1 cellular context compared by ENCODE assay signal in the genomic region with DNA sequence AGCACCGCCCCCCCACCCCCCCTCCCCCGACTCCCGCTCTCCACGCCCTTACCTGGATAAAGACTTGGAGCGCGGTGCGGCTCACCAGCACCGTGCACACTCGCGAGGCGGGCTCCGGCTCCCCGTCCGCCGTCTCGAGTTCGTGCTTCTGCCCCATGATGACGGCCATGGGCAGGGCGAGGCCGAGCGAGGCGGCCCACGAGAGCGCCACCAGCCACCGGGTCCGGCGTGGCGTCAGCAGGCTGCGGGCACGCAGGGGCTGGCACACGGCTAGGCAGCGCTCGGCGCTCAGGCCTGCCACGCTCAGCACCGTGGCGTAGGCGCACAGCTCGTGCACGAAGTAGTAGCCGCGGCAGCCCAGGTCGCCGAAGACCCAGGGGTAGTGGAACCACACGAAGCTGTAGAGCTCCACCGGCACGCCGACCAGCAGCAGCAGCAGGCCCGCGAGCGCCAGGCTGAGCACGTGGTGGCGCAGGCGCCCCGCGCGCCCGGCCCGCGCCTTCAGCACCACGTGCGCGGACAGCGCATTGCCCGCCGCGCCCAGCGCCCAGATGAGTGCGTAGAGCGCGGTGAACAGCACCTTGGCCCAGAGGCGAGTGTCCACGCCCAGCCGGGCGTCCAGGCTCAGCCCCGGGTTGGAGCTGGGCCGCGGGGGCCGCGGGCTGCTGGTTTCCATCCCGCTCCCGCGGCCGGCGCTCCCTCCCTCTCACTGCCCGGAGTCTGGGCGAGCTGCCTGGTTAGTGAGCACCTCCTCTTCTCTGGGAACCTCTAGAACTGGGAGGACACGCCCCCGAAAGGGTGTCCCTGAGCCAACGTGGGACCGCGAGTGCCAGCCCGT.
TF ChIP-seq lines count a peak whose summit lies in the region.

A gene with protein sequence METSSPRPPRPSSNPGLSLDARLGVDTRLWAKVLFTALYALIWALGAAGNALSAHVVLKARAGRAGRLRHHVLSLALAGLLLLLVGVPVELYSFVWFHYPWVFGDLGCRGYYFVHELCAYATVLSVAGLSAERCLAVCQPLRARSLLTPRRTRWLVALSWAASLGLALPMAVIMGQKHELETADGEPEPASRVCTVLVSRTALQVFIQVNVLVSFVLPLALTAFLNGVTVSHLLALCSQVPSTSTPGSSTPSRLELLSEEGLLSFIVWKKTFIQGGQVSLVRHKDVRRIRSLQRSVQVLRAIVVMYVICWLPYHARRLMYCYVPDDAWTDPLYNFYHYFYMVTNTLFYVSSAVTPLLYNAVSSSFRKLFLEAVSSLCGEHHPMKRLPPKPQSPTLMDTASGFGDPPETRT (minus strand): TSS at position 742 of the 838 bp plus-strand sequence. CDS start 66 bp downstream, at position 676.

TF ChIP-seq in HepG2, 621 proteins besides CTCF, POLR2A, EP300 and RAD21 (continued from another document and continues in another):
- TF ChIP-seq, protein P1, sequence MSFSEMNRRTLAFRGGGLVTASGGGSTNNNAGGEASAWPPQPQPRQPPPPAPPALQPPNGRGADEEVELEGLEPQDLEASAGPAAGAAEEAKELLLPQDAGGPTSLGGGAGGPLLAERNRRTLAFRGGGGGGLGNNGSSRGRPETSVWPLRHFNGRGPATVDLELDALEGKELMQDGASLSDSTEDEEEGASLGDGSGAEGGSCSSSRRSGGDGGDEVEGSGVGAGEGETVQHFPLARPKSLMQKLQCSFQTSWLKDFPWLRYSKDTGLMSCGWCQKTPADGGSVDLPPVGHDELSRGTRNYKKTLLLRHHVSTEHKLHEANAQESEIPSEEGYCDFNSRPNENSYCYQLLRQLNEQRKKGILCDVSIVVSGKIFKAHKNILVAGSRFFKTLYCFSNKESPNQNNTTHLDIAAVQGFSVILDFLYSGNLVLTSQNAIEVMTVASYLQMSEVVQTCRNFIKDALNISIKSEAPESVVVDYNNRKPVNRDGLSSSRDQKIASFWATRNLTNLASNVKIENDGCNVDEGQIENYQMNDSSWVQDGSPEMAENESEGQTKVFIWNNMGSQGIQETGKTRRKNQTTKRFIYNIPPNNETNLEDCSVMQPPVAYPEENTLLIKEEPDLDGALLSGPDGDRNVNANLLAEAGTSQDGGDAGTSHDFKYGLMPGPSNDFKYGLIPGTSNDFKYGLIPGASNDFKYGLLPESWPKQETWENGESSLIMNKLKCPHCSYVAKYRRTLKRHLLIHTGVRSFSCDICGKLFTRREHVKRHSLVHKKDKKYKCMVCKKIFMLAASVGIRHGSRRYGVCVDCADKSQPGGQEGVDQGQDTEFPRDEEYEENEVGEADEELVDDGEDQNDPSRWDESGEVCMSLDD (CRISPR knock-in tag; IDR thresholded peaks at IDR 0.05; ENCODE audit: borderline replicate concordance), result peak; percentile 90
- TF ChIP-seq NR1H2 (CRISPR knock-in tag; IDR thresholded peaks at IDR 0.05; ENCODE audit: borderline replicate concordance, low read depth), result peak; percentile 99
- TF ChIP-seq, protein P2, sequence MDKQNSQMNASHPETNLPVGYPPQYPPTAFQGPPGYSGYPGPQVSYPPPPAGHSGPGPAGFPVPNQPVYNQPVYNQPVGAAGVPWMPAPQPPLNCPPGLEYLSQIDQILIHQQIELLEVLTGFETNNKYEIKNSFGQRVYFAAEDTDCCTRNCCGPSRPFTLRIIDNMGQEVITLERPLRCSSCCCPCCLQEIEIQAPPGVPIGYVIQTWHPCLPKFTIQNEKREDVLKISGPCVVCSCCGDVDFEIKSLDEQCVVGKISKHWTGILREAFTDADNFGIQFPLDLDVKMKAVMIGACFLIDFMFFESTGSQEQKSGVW (CRISPR knock-in tag; IDR thresholded peaks at IDR 0.05; ENCODE audit: borderline replicate concordance), result peak; percentile 92; the same call in 1 of the 2 replicates
- TF ChIP-seq HOXA5 (CRISPR knock-in tag; IDR thresholded peaks at IDR 0.05), result peak; percentile 98
- TF ChIP-seq, protein P3, sequence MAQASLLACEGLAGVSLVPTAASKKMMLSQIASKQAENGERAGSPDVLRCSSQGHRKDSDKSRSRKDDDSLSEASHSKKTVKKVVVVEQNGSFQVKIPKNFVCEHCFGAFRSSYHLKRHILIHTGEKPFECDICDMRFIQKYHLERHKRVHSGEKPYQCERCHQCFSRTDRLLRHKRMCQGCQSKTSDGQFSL (CRISPR knock-in tag; IDR thresholded peaks at IDR 0.05), result peak; percentile 86; the same call in 1 of the 2 replicates
- TF ChIP-seq KLF16 (CRISPR knock-in tag; IDR thresholded peaks at IDR 0.05), result peak; percentile 65 to 99; a peak in 3 of 4 replicates
- peak; percentile 86 for TF ChIP-seq THAP11 (CRISPR knock-in tag; IDR thresholded peaks at IDR 0.05)
- TF ChIP-seq SMYD3 (CRISPR knock-in tag; IDR thresholded peaks at IDR 0.05), result peak; percentile 99
- no peak for TF ChIP-seq RORA (CRISPR knock-in tag; IDR thresholded peaks at IDR 0.05)
- TF ChIP-seq BORCS8-MEF2B (CRISPR knock-in tag; IDR thresholded peaks at IDR 0.05), result peak; percentile 100
- peak; percentile 99 for TF ChIP-seq ZNF446 (CRISPR knock-in tag; IDR thresholded peaks at IDR 0.05)
- TF ChIP-seq, protein P4, sequence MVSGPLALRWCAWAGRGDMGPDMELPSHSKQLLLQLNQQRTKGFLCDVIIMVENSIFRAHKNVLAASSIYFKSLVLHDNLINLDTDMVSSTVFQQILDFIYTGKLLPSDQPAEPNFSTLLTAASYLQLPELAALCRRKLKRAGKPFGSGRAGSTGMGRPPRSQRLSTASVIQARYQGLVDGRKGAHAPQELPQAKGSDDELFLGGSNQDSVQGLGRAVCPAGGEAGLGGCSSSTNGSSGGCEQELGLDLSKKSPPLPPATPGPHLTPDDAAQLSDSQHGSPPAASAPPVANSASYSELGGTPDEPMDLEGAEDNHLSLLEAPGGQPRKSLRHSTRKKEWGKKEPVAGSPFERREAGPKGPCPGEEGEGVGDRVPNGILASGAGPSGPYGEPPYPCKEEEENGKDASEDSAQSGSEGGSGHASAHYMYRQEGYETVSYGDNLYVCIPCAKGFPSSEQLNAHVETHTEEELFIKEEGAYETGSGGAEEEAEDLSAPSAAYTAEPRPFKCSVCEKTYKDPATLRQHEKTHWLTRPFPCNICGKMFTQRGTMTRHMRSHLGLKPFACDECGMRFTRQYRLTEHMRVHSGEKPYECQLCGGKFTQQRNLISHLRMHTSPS (CRISPR knock-in tag; IDR thresholded peaks at IDR 0.05; ENCODE audit: low read depth), result peak; percentile 87; the same call in 1 of the 2 replicates
- TF ChIP-seq ZNF567 (CRISPR knock-in tag; IDR thresholded peaks at IDR 0.05; ENCODE audit: borderline replicate concordance), result peak; percentile 90
- TF ChIP-seq TSC22D2 (CRISPR knock-in tag; IDR thresholded peaks at IDR 0.05; ENCODE audit: borderline replicate concordance), result peak; percentile 100
- TF ChIP-seq CREB1 (IDR thresholded peaks at IDR 0.05), result no peak
- no peak for TF ChIP-seq CREB1 (CRISPR knock-in tag; IDR thresholded peaks at IDR 0.05)
- peak; percentile 99 for TF ChIP-seq KLF12 (CRISPR knock-in tag; IDR thresholded peaks at IDR 0.05; ENCODE audit: borderline replicate concordance)
- TF ChIP-seq, protein P5, sequence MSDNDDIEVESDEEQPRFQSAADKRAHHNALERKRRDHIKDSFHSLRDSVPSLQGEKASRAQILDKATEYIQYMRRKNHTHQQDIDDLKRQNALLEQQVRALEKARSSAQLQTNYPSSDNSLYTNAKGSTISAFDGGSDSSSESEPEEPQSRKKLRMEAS (IDR thresholded peaks at IDR 0.05), result peak; percentile 100
- TF ChIP-seq, protein P6, sequence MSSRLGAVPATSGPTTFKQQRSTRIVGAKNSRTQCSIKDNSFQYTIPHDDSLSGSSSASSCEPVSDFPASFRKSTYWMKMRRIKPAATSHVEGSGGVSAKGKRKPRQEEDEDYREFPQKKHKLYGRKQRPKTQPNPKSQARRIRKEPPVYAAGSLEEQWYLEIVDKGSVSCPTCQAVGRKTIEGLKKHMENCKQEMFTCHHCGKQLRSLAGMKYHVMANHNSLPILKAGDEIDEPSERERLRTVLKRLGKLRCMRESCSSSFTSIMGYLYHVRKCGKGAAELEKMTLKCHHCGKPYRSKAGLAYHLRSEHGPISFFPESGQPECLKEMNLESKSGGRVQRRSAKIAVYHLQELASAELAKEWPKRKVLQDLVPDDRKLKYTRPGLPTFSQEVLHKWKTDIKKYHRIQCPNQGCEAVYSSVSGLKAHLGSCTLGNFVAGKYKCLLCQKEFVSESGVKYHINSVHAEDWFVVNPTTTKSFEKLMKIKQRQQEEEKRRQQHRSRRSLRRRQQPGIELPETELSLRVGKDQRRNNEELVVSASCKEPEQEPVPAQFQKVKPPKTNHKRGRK (CRISPR knock-in tag; IDR thresholded peaks at IDR 0.05), result no peak
- peak; percentile 65 for TF ChIP-seq MED8 (CRISPR knock-in tag; IDR thresholded peaks at IDR 0.05; ENCODE audit: insufficient replicate concordance)
- TF ChIP-seq, protein P7, sequence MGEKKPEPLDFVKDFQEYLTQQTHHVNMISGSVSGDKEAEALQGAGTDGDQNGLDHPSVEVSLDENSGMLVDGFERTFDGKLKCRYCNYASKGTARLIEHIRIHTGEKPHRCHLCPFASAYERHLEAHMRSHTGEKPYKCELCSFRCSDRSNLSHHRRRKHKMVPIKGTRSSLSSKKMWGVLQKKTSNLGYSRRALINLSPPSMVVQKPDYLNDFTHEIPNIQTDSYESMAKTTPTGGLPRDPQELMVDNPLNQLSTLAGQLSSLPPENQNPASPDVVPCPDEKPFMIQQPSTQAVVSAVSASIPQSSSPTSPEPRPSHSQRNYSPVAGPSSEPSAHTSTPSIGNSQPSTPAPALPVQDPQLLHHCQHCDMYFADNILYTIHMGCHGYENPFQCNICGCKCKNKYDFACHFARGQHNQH (CRISPR knock-in tag; IDR thresholded peaks at IDR 0.05), result peak; percentile 93
- TF ChIP-seq, protein P8, sequence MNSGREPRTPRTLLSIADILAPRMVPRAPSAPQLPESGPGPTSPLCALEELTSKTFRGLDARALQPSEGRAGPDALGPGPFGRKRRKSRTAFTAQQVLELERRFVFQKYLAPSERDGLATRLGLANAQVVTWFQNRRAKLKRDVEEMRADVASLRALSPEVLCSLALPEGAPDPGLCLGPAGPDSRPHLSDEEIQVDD (CRISPR knock-in tag; IDR thresholded peaks at IDR 0.05; ENCODE audit: borderline replicate concordance), result peak; percentile 99
- TF ChIP-seq HOXA3 (CRISPR knock-in tag; IDR thresholded peaks at IDR 0.05), result peak; percentile 96
- TF ChIP-seq ZFP1 (CRISPR knock-in tag; IDR thresholded peaks at IDR 0.05), result peak; percentile 76; the same call in 1 of the 2 replicates
- TF ChIP-seq ZNF670 (CRISPR knock-in tag; IDR thresholded peaks at IDR 0.05; ENCODE audit: borderline replicate concordance), result peak; percentile 94; the same call in 1 of the 2 replicates
- TF ChIP-seq, protein P9, sequence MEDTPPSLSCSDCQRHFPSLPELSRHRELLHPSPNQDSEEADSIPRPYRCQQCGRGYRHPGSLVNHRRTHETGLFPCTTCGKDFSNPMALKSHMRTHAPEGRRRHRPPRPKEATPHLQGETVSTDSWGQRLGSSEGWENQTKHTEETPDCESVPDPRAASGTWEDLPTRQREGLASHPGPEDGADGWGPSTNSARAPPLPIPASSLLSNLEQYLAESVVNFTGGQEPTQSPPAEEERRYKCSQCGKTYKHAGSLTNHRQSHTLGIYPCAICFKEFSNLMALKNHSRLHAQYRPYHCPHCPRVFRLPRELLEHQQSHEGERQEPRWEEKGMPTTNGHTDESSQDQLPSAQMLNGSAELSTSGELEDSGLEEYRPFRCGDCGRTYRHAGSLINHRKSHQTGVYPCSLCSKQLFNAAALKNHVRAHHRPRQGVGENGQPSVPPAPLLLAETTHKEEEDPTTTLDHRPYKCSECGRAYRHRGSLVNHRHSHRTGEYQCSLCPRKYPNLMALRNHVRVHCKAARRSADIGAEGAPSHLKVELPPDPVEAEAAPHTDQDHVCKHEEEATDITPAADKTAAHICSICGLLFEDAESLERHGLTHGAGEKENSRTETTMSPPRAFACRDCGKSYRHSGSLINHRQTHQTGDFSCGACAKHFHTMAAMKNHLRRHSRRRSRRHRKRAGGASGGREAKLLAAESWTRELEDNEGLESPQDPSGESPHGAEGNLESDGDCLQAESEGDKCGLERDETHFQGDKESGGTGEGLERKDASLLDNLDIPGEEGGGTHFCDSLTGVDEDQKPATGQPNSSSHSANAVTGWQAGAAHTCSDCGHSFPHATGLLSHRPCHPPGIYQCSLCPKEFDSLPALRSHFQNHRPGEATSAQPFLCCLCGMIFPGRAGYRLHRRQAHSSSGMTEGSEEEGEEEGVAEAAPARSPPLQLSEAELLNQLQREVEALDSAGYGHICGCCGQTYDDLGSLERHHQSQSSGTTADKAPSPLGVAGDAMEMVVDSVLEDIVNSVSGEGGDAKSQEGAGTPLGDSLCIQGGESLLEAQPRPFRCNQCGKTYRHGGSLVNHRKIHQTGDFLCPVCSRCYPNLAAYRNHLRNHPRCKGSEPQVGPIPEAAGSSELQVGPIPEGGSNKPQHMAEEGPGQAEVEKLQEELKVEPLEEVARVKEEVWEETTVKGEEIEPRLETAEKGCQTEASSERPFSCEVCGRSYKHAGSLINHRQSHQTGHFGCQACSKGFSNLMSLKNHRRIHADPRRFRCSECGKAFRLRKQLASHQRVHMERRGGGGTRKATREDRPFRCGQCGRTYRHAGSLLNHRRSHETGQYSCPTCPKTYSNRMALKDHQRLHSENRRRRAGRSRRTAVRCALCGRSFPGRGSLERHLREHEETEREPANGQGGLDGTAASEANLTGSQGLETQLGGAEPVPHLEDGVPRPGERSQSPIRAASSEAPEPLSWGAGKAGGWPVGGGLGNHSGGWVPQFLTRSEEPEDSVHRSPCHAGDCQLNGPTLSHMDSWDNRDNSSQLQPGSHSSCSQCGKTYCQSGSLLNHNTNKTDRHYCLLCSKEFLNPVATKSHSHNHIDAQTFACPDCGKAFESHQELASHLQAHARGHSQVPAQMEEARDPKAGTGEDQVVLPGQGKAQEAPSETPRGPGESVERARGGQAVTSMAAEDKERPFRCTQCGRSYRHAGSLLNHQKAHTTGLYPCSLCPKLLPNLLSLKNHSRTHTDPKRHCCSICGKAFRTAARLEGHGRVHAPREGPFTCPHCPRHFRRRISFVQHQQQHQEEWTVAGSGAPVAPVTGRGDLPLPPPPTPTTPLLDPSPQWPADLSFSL (CRISPR knock-in tag; IDR thresholded peaks at IDR 0.05), result no peak
- TF ChIP-seq ZNF251 (CRISPR knock-in tag; IDR thresholded peaks at IDR 0.05), result peak; percentile 73; the same call in 1 of the 2 replicates
- peak; percentile 79 for TF ChIP-seq ZBTB20 (CRISPR knock-in tag; IDR thresholded peaks at IDR 0.05; ENCODE audit: borderline replicate concordance, low read depth)
- TF ChIP-seq ZNF607 (CRISPR knock-in tag; IDR thresholded peaks at IDR 0.05; ENCODE audit: borderline replicate concordance), result peak; percentile 100
- 0 out of 2 replicates have a peak, but pooled peaks have one; percentile 40 for TF ChIP-seq ADNP (CRISPR knock-in tag; IDR thresholded peaks at IDR 0.05)
- TF ChIP-seq, protein P10, sequence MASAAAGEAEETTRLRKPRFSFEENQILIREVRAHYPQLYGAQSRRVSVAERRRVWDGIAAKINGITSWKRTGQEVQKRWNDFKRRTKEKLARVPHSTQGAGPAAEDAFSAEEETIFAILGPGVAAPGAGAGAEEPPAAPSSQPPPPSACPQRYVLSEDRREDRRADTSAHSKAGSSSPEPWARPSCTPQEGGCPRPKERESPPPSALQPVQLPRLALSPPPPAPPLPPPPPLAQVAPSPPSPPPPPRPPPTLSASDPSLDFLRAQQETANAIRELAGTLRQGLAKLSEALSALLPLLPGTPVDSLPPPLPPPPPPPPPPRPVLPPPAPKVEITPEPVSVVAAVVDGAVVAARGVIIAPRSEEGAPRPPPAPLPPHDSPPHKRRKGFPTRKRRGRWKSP (CRISPR knock-in tag; IDR thresholded peaks at IDR 0.05), result peak; percentile 99
- peak; percentile 100 for TF ChIP-seq ZNF138 (CRISPR knock-in tag; IDR thresholded peaks at IDR 0.05; ENCODE audit: low read depth)
- TF ChIP-seq ZNF121 (CRISPR knock-in tag; IDR thresholded peaks at IDR 0.05), result peak; percentile 90
